ENCODE assay signal across 23 cellular contexts in genomic region chr2:162677476-162677875, GRCh38.
DNase-seq lines count a peak whose midpoint lies in the region; ATAC-seq and TF ChIP-seq lines count a peak whose summit lies in the region.
"Had no signal": no experiment of that assay in that cellular context is flagged by ENCODE, and none has a peak within 500 bp of the region (broad histone marks: within the 10 kb centered on the region; RNA-seq: fewer than 3 reads in every experiment).

No MANE protein-coding gene starts in this region.

- DNase-seq in H4 (ENCODE audit: low spot score), result peak; percentile 3
- DNase-seq in RWPE2 (ENCODE audit: low spot score), result no peak
- peak; percentile 71 for DNase-seq in epithelial cell of esophagus (ENCODE audit: low read depth)
- DNase-seq in retinal pigment epithelial cell (ENCODE audit: low read depth), result peak; percentile 21
- DNase-seq in activated CD4-positive, alpha-beta T cell treated with anti-CD3 and anti-CD28 coated beads, Interleukin-2, amount 50 U/mL, for 48 hours, result no peak
- DNase-seq in NCI-H1694 (lab: John Stamatoyannopoulos, UW), result no peak
- no peak for DNase-seq in NCI-H2171 (lab: John Stamatoyannopoulos, UW)
- DNase-seq in amygdala (lab: John Stamatoyannopoulos, UW), result no peak
- DNase-seq: activated CD8-positive, alpha-beta T cell treated with anti-CD3 and anti-CD28 coated beads for 36 hours; activated T-cell treated with anti-CD3 and anti-CD28 coated beads, Interleukin-2, amount 50 U/mL, for 24 hours; amniotic stem cell; CD8-positive, alpha-beta T cell; cerebellar nuclear complex; DMS79 treated with DMSO at 0.1 percent for 48 hours; GOT3; left cardiac atrium; naive thymus-derived CD4-positive, alpha-beta T cell; NCI-H146; T-helper 9 cell; tibial artery had no signal

- TF ChIP-seq CTCF in RWPE2 (IDR thresholded peaks at IDR 0.05; ENCODE audit: poor library complexity, severe bottlenecking) (no peak), epithelial cell of esophagus (IDR thresholded peaks at IDR 0.05; ENCODE audit: insufficient read depth, low read depth, low read length, missing control alignments) (no peak), retinal pigment epithelial cell (conservative IDR thresholded peaks at IDR 0.05; ENCODE audit: low read depth, low read length) (no peak)

- H3K4me3 ChIP-seq in RWPE2 (ENCODE audit: severe bottlenecking) (no peak overlapping the region), epithelial cell of esophagus (ENCODE audit: low read length) (no peak overlapping the region), retinal pigment epithelial cell (ENCODE audit: low read length) (no peak overlapping the region)
- H3K4me3 ChIP-seq: right atrium auricular region, tibial artery had no signal

- H3K36me3 ChIP-seq in RWPE2 (ENCODE audit: low read depth), result no peaks in the 10 kb centered on the region
- H3K36me3 ChIP-seq: right atrium auricular region, tibial artery had no signal

- H3K27ac ChIP-seq in RWPE2 (ENCODE audit: poor library complexity, severe bottlenecking), result no peak overlapping the region
- H3K27ac ChIP-seq: right atrium auricular region, tibial artery had no signal

- no peaks in the 10 kb centered on the region for H3K27me3 ChIP-seq in RWPE2 (ENCODE audit: insufficient read depth, poor library complexity, severe bottlenecking)
- H3K27me3 ChIP-seq: right atrium auricular region, tibial artery had no signal

- ATAC-seq in RWPE2 (ENCODE audit: low read depth), result peak; percentile 95
- ATAC-seq: activated CD8-positive, alpha-beta T cell treated with anti-CD3 and anti-CD28 coated beads for 36 hours; CD8-positive, alpha-beta T cell; esophagus mucosa; left cardiac atrium; naive thymus-derived CD4-positive, alpha-beta T cell; WTC11 had no signal

- H3K9me3 ChIP-seq in RWPE2 (ENCODE audit: severe bottlenecking), result peaks cover 2% of the 10 kb centered on the region
- H3K9me3 ChIP-seq: right atrium auricular region, tibial artery had no signal

- no peaks in the 10 kb centered on the region for H3K4me1 ChIP-seq in RWPE2 (ENCODE audit: insufficient read depth, poor library complexity, severe bottlenecking)
- H3K4me1 ChIP-seq: right atrium auricular region, tibial artery had no signal

Comparison
In these comparisons a context has a peak if more than half of its experiments do, and no peak if none do; other contexts are left out.
1. DNase-seq: peak in H4 (single experiment), epithelial cell of esophagus (single experiment) and retinal pigment epithelial cell (single experiment); none in RWPE2 (single experiment), activated CD4-positive, alpha-beta T cell treated with anti-CD3 and anti-CD28 coated beads, Interleukin-2, amount 50 U/mL, for 48 hours (0 of 2), NCI-H1694 (single experiment), NCI-H2171 (single experiment) and amygdala (0 of 56).